Comparison of ENCODE assay signal across 25 cellular contexts in the genomic region with DNA sequence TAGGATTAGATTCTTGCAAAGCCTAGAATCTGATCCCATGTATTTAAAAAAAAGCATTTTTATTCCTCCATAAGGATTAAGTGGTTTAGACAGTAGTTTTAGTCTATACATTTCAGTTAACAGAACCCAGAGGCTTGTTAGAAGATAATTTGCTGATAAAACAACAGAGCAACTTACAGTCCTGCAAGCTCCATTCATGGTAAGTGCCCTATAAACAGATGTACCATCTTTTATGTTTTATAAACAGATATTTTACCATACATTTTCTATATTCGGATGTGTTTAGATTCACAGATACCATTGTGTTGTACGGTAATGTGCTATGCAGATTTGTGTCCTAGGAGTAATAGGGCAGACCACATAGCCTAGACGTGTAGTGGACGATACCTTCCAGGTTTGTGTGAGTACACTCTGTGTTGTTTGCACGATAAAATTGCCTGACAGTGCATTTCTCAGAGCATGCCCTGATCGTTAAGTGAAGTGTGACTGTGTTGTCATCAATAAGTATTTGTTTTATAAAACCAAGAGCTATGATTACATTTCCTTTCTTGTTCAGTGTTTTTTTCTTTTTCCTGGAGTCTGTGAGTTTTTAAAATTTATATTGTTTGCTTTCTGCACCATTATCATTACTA. TPM values are rescaled to one million over a fixed set of nuclear protein-coding genes. Genes with fewer than 3 reads are reported as not detected.
DNase-seq lines count a peak whose midpoint lies in the region; ATAC-seq, FAIRE-seq and TF ChIP-seq lines count a peak whose summit lies in the region.
"Had no signal": no experiment of that assay in that cellular context is flagged by ENCODE, and none has a peak within 500 bp of the region (broad histone marks: within the 10 kb centered on the region; RNA-seq: fewer than 3 reads in every experiment).

No MANE protein-coding gene starts in this region.

- no peak for TF ChIP-seq EP300 in K562 (IDR thresholded peaks at IDR 0.05; ENCODE audit: low read length)
- TF ChIP-seq EP300 in HepG2 (IDR thresholded peaks at IDR 0.05; ENCODE audit: low read depth in 2 of 2, low read length in 2 of 2) = no peak
- no peak for TF ChIP-seq EP300 in HepG2 (CRISPR knock-in tag; IDR thresholded peaks at IDR 0.05; ENCODE audit: borderline replicate concordance)

- POLR2A ChIA-PET in K562 (lab: Yijun Ruan, JAX) = interaction anchor here (1.3 kb wide), 1 partner anchor 20 kb away, joined by 4 read pairs; no protein-coding TSS in a partner anchor
- POLR2A ChIA-PET in HepG2 (lab: Yijun Ruan, JAX) = no interaction called here

- H3K36me3 ChIP-seq in K562 (ENCODE audit: control insufficient read depth, insufficient read depth, low read length) (no peaks in the 10 kb centered on the region), HepG2 (replicated peaks in 1 of 2; ENCODE audit: control insufficient read depth in 1 of 2, insufficient read depth in 2 of 2, low read length in 2 of 2) (no peaks in the 10 kb centered on the region)
- H3K36me3 ChIP-seq: SJCRH30 had no signal

- H3K4me3 ChIP-seq in LNCaP clone FGC (ENCODE audit: low read depth, low read length) = no peak overlapping the region
- H3K4me3 ChIP-seq in K562 = no peak overlapping the region
- H3K4me3 ChIP-seq in HepG2 (replicated peaks in 1 of 3; ENCODE audit: insufficient read depth in 1 of 3, low read depth in 2 of 3, low read length in 3 of 3) = no peak overlapping the region
- H3K4me3 ChIP-seq: GM23338, SJCRH30 had no signal

- DNase-seq in DMS153 (lab: John Stamatoyannopoulos, UW) = peak; percentile 48
- DNase-seq in DMS153 treated with DMSO at 0.1 percent for 48 hours (lab: John Stamatoyannopoulos, UW; ENCODE audit: unreplicated experiment) = no peak
- peak; percentile 73 for DNase-seq in LNCaP clone FGC (ENCODE audit: low read depth)
- DNase-seq in K562 (ENCODE audit: extremely low read depth in 1 of 4, low spot score in 3 of 4) = no peak
- no peak for DNase-seq in HepG2 (ENCODE audit: low spot score)
- no peak for DNase-seq in NCI-H1694 treated with DMSO at 0.1 percent for 48 hours (lab: John Stamatoyannopoulos, UW)
- DNase-seq in Right ventricle myocardium superior = no peak
- DNase-seq in GM13977 (ENCODE audit: low spot score) = no peak
- DNase-seq: Caco-2; CD8-positive, alpha-beta T cell; H9; IMR-90; NCI-H1092; NCI-H1417 treated with DMSO at 0.1 percent for 48 hours; NCI-H187; NCI-H446 treated with DMSO at 0.1 percent for 48 hours; NCI-H69; NK-92 treated with Interleukin-12 subunit alpha and Interleukin-12 subunit beta, amount 100 ng/mL, for 24 hours; PC-3; SJCRH30 had no signal

- TF ChIP-seq POLR2A in K562 (conservative IDR thresholded peaks at IDR 0.05) (no peak), HepG2 (IDR thresholded peaks at IDR 0.05; ENCODE audit: insufficient read depth in 1 of 2, low read depth in 2 of 2, low read length in 2 of 2) (no peak)

- CTCF ChIA-PET in K562 (lab: Yijun Ruan, JAX; ENCODE audit: low intra/inter-chr PET ratio) (no interaction called here), HepG2 (lab: Yijun Ruan, JAX; ENCODE audit: low intra/inter-chr PET ratio, low total read pairs) (no interaction called here)

- no peak for FAIRE-seq in K562 (lab: Jason Lieb, UNC)
- FAIRE-seq in HepG2 (lab: Jason Lieb, UNC) = no peak
- FAIRE-seq: GM18507 had no signal

- TF ChIP-seq CTCF in LNCaP clone FGC (IDR thresholded peaks at IDR 0.05; ENCODE audit: control insufficient read depth, extremely low read depth, insufficient read depth) (no peak), K562 (IDR thresholded peaks at IDR 0.05 in 2 of 3, conservative IDR thresholded peaks at IDR 0.05 in 1 of 3; ENCODE audit: insufficient read depth in 2 of 3, low read depth in 1 of 3, low read length in 3 of 3) (no peak), HepG2 (CRISPR knock-in tag; IDR thresholded peaks at IDR 0.05) (no peak), GM13977 (IDR thresholded peaks at IDR 0.05; ENCODE audit: extremely low read depth, insufficient read depth, missing control alignments) (no peak)

- no TSS peak for BruUV-seq in K562 (replicated peaks; lab: Mats Ljungman, UMichigan)
- no TSS peak for BruUV-seq in HepG2 (replicated peaks; lab: Mats Ljungman, UMichigan)

- H3K9ac ChIP-seq in K562 (ENCODE audit: insufficient read depth in 1 of 2, low read depth in 2 of 2, low read length in 2 of 2) (no peak overlapping the region), HepG2 (ENCODE audit: insufficient read depth, low read depth, low read length) (no peak overlapping the region)
- H3K9ac ChIP-seq: KMS-11 had no signal

- TF ChIP-seq RAD21 in K562 (CRISPR knock-in tag; conservative IDR thresholded peaks at IDR 0.05 in 1 of 2, IDR thresholded peaks at IDR 0.05 in 1 of 2) = no peak
- TF ChIP-seq RAD21 in HepG2 (CRISPR knock-in tag; IDR thresholded peaks at IDR 0.05) = no peak

- H4K20me1 ChIP-seq in K562 (replicated peaks; ENCODE audit: control insufficient read depth, insufficient read depth, low read length) (no peaks in the 10 kb centered on the region), HepG2 (ENCODE audit: insufficient read depth, low read length) (peaks cover 7% of the 10 kb centered on the region)

- H2AFZ ChIP-seq in K562 (ENCODE audit: low read depth, low read length) = no peak overlapping the region
- no peak overlapping the region for H2AFZ ChIP-seq in HepG2 (ENCODE audit: low read length)
- H2AFZ ChIP-seq: GM23338 had no signal

- H3K4me1 ChIP-seq in K562 (replicated peaks in 1 of 2; ENCODE audit: control insufficient read depth in 2 of 2, insufficient read depth in 2 of 2, low read length in 2 of 2) (no peaks in the 10 kb centered on the region), HepG2 (ENCODE audit: insufficient read depth, low read length) (no peaks in the 10 kb centered on the region)
- H3K4me1 ChIP-seq: Caco-2, SJCRH30 had no signal

- intact Hi-C loops in K562 (cut with micrococcal nuclease) = no loop called here
- intact Hi-C loops in HepG2 (cut with micrococcal nuclease; ENCODE audit: unreplicated experiment) = no loop called here
- intact Hi-C loops in Right ventricle myocardium superior (cut with DNase I) = no loop called here

- ATAC-seq in K562 (no peak), HepG2 (no peak), Right ventricle myocardium superior (ENCODE audit: poor library complexity) (no peak)
- ATAC-seq: CD8-positive, alpha-beta T cell; GM23338; PC-3 had no signal

- H3K9me1 ChIP-seq in K562 (ENCODE audit: control insufficient read depth, insufficient read depth, low read length) = no peaks in the 10 kb centered on the region

- in situ Hi-C loops in K562 (cut with MboI) (no loop called here), HepG2 (cut with HindIII; ENCODE audit: extremely low pct_ligation_motif_present, low pct_unique_long_range_greater_than_20kb) (no loop called here), GM13977 (cut with MboI; ENCODE audit: low pct_unique_long_range_greater_than_20kb, low sequenced_read_pairs, unreplicated experiment) (no loop called here)

- H3K27me3 ChIP-seq in K562 (ENCODE audit: control insufficient read depth in 2 of 2, insufficient read depth in 2 of 2, low read length in 2 of 2) (no peaks in the 10 kb centered on the region), HepG2 (ENCODE audit: control insufficient read depth in 1 of 2, insufficient read depth in 2 of 2, low read length in 2 of 2) (no peaks in the 10 kb centered on the region)
- H3K27me3 ChIP-seq: SJCRH30 had no signal

- 47% methylated on average over 6 of the region's 6 CpGs for WGBS in K562 (ENCODE audit: insufficient coverage, low coverage, missing lambda C conversion rate)
- 98% methylated on average over 6 of the region's 6 CpGs for WGBS in HepG2 (ENCODE audit: low lambda C conversion rate)

- H3K27ac ChIP-seq in K562 (ENCODE audit: extremely low read depth, low read depth, low read length) (no peak overlapping the region), HepG2 (ENCODE audit: extremely low read length, insufficient read depth, low read length) (no peak overlapping the region)
- H3K27ac ChIP-seq: 22Rv1, C4-2B, KMS-11, SJCRH30 had no signal

- H3K79me2 ChIP-seq in K562 (ENCODE audit: control insufficient read depth, insufficient read depth, low read length) (no peaks in the 10 kb centered on the region), HepG2 (ENCODE audit: insufficient read depth, low read length) (peaks cover 34% of the 10 kb centered on the region)

- H3K4me2 ChIP-seq in K562 (ENCODE audit: insufficient read depth, low read length) (no peak overlapping the region), HepG2 (ENCODE audit: low read depth, low read length) (no peak overlapping the region)
- H3K4me2 ChIP-seq: GM23338, KMS-11 had no signal

- H3K9me3 ChIP-seq in K562 (replicated peaks; ENCODE audit: control insufficient read depth, insufficient read depth, low read depth, low read length) (no peaks in the 10 kb centered on the region), HepG2 (ENCODE audit: low read length) (no peaks in the 10 kb centered on the region)
- H3K9me3 ChIP-seq: Caco-2, SJCRH30 had no signal

RNA-seq across cellular contexts. Expression of a gene that starts 54.2 kb away (rescaled TPM):
- total RNA-seq in K562 (2011; cell fraction: chromatin; rRNA removed; ENCODE audit: low replicate concordance) = 2.8 and 5.7 TPM in 2 replicates
- total RNA-seq in K562 (2011; cell fraction: nucleolus; rRNA removed) = 2.3 and 2.9 TPM in 2 replicates
- 4.5 and 7.3 TPM in 2 replicates for total RNA-seq in K562 (2011; cell fraction: nucleoplasm; rRNA removed)
- total RNA-seq in K562 (2014; rRNA removed) (11.4 and 12.1 TPM in 2 replicates), K562 (2014; rRNA removed; fragmentation: Illumina TruSeq; extraction: Trizol) (13.6 and 14.5 TPM in 2 replicates), K562 (2015; rRNA removed; fragmentation: Illumina TruSeq; extraction: Trizol) (12.4 and 12.8 TPM in 2 replicates), K562 (2021) (11.5 and 11.8 TPM in 2 replicates), HepG2 (2016; rRNA removed; fragmentation: Illumina TruSeq; extraction: Trizol) (17.3 and 20.3 TPM in 2 replicates), Right ventricle myocardium superior (66.7 TPM)
- polyA plus RNA-seq in K562 (2011; rRNA removed) (1.9 and 6.8 TPM in 2 replicates), K562 (2014; fragmentation: Illumina TruSeq; extraction: Trizol) (10.9 and 13.4 TPM in 2 replicates), K562 (2014; fragmentation: Nextera tagmentation; extraction: Ambion mirVana) (1 to 10 TPM; 1.6 to 2.3 TPM), K562 (2014; rRNA removed) (6.0 and 6.5 TPM in 2 replicates), HepG2 (2011; rRNA removed) (8.6 and 10.1 TPM in 2 replicates)
- polyA plus RNA-seq in K562 (2011; cell fraction: cytosol; rRNA removed) = 0.61 and 4.4 TPM in 2 replicates
- polyA plus RNA-seq in K562 (2011; cell fraction: nucleus; rRNA removed) = 1.4 and 5.3 TPM in 2 replicates
- 7.8 and 8.4 TPM in 2 replicates for polyA plus RNA-seq in K562 (2012)
- polyA minus RNA-seq in K562 (2011; rRNA and poly(A)+ RNA removed) = 4.6 and 16.3 TPM in 2 replicates
- 2.9 and 8.6 TPM in 2 replicates for polyA minus RNA-seq in K562 (2011; cell fraction: cytosol; rRNA and poly(A)+ RNA removed)
- 2.2 and 12.4 TPM in 2 replicates for polyA minus RNA-seq in K562 (2011; cell fraction: nucleus; rRNA and poly(A)+ RNA removed)
- total RNA-seq in HepG2 (2016; cell fraction: cytosol; rRNA removed; fragmentation: Illumina TruSeq; extraction: Trizol; ENCODE audit: low read depth) = 2.1 and 2.4 TPM in 2 replicates
- total RNA-seq in HepG2 (2016; cell fraction: insoluble cytoplasmic fraction; rRNA removed; fragmentation: Illumina TruSeq; extraction: Trizol) = 15.6 and 19.2 TPM in 2 replicates
- 7.9 and 8.5 TPM in 2 replicates for total RNA-seq in HepG2 (2016; cell fraction: membrane; rRNA removed; fragmentation: Illumina TruSeq; extraction: Trizol)
- total RNA-seq in HepG2 (2016; cell fraction: nucleus; rRNA removed; fragmentation: Illumina TruSeq; extraction: Trizol) = 28.3 and 35.1 TPM in 2 replicates
- polyA plus RNA-seq in HepG2 (2011; cell fraction: cytosol; rRNA removed) = 4.7 and 8.3 TPM in 2 replicates
- polyA plus RNA-seq in HepG2 (2011; cell fraction: nucleus; rRNA removed) = 3.9 and 5.3 TPM in 2 replicates
- 18.5 and 21.2 TPM in 2 replicates for polyA plus RNA-seq in HepG2 (2012)
- 1.3 and 1.4 TPM in 2 replicates for polyA plus RNA-seq in HepG2 (2016; cell fraction: cytosol; fragmentation: Illumina TruSeq; extraction: Trizol; ENCODE audit: low read depth)
- 13.9 and 14.3 TPM in 2 replicates for polyA plus RNA-seq in HepG2 (2016; cell fraction: insoluble cytoplasmic fraction; fragmentation: Illumina TruSeq; extraction: Trizol; ENCODE audit: low read depth)
- 3.6 and 4.3 TPM in 2 replicates for polyA plus RNA-seq in HepG2 (2016; cell fraction: membrane; fragmentation: Illumina TruSeq; extraction: Trizol; ENCODE audit: low read depth)
- 26.8 and 27.2 TPM in 2 replicates for polyA plus RNA-seq in HepG2 (2016; cell fraction: nucleus; fragmentation: Illumina TruSeq; extraction: Trizol; ENCODE audit: insufficient read depth, low read depth)
- 0.05 and 16.1 TPM in 2 replicates for polyA minus RNA-seq in HepG2 (2011; rRNA and poly(A)+ RNA removed; ENCODE audit: low replicate concordance)
- polyA minus RNA-seq in HepG2 (2011; cell fraction: cytosol; rRNA and poly(A)+ RNA removed) = 17.0 and 18.7 TPM in 2 replicates
- polyA minus RNA-seq in HepG2 (2011; cell fraction: nucleus; rRNA and poly(A)+ RNA removed) = 20.2 and 23.0 TPM in 2 replicates

Comparison
In these comparisons a context has a peak if more than half of its experiments do, and no peak if none do; other contexts are left out.
1. DNase-seq: peak in DMS153 (single experiment) and LNCaP clone FGC (single experiment); none in DMS153 treated with DMSO at 0.1 percent for 48 hours (single experiment), K562 (0 of 4), HepG2 (single experiment), NCI-H1694 treated with DMSO at 0.1 percent for 48 hours (single experiment), Right ventricle myocardium superior (single experiment) and GM13977 (single experiment).